Comparison of ENCODE assay signal across 35 cellular contexts in genomic region chr22:36625102-36625501, GRCh38.
"Had no signal": no experiment of that assay in that cellular context is flagged by ENCODE, and none has a peak within 500 bp of the region (broad histone marks: within the 10 kb centered on the region; RNA-seq: fewer than 3 reads in every experiment).

No MANE protein-coding gene starts in this region.

- H3K36me3 ChIP-seq: MG63 had no signal

- H3K9me3 ChIP-seq: MG63 had no signal

- H3K4me3 ChIP-seq: MG63 had no signal

- DNase-seq: Karpas-422, Kasumi-1, MG63, MM.1S, MV-4-11, NCI-H1048, NCI-H1092, NCI-H1092 treated with DMSO at 0.1 percent for 48 hours, NCI-H1105, NCI-H1105 treated with DMSO at 0.1 percent for 48 hours, NCI-H1417, NCI-H1417 treated with DMSO at 0.1 percent for 48 hours, NCI-H1436, NCI-H1436 treated with DMSO at 0.1 percent for 48 hours, NCI-H146, NCI-H1694, NCI-H1694 treated with DMSO at 0.1 percent for 48 hours, NCI-H187, NCI-H187 treated with DMSO at 0.1 percent for 48 hours, NCI-H1930, NCI-H2029, NCI-H2029 treated with DMSO at 0.1 percent for 48 hours, NCI-H2081, NCI-H2081 treated with DMSO at 0.1 percent for 48 hours, NCI-H2107, NCI-H2171, NCI-H2171 treated with DMSO at 0.1 percent for 48 hours, NCI-H2227 treated with DMSO at 0.1 percent for 48 hours, NCI-H226, NCI-H345, NCI-H446, NCI-H446 treated with DMSO at 0.1 percent for 48 hours, NCI-H510A, NCI-H510A treated with DMSO at 0.1 percent for 48 hours, NCI-H524 had no signal
